27 cellular contexts compared by ENCODE assay signal in the genomic region with DNA sequence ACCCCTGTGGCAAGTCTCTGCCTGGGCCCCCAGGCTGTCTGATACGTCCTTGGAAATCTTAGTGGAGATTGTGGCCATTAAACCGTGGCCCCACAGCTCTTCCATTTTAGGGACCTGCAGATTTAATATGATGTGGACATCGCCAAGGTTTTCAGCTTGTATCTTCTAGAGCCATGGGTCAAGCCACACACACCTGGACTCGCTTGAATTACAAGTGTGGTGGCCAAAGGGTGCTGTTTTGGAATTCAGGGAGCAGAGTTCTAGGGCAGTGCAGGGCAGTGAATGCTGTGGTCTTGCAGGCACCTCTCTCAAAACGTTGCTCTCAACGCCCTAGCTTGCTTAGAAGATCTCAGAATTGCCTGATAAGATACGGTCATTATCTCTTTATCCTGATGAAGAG.
"Had no signal": no experiment of that assay in that cellular context is flagged by ENCODE, and none has a peak within 500 bp of the region (broad histone marks: within the 10 kb centered on the region; RNA-seq: fewer than 3 reads in every experiment).

No MANE protein-coding gene starts in this region.

- H3K9me3 ChIP-seq: pancreas, psoas muscle, right lobe of liver, sigmoid colon, suprapubic skin, testis, tibial artery, transverse colon, upper lobe of left lung, vagina had no signal

- DNase-seq: naive B cell; naive thymus-derived CD8-positive, alpha-beta T cell; occipital lobe; pancreas; psoas muscle; right cardiac atrium; right lobe of liver; sigmoid colon; small intestine; stimulated activated CD4-positive, alpha-beta T cell treated with anti-CD3 and anti-CD28 coated beads, Interleukin-12 subunit alpha, Interleukin-12 subunit beta, amount 100 ng/mL, for 4 hours; stimulated activated CD4-positive, alpha-beta T cell treated with anti-CD3 and anti-CD28 coated beads, Interleukin-1b, Interleukin-23, amount 100 ng/mL, for 48 hours; stimulated activated CD4-positive, alpha-beta T cell treated with anti-CD3 and anti-CD28 coated beads, Interleukin-4, amount 100 ng/mL, for 1 hour; stimulated activated CD4-positive, alpha-beta T cell treated with anti-CD3 and anti-CD28 coated beads, Interleukin-4, amount 100 ng/mL, for 4 hours; stimulated activated CD8-positive, alpha-beta memory T cell treated with anti-CD3 and anti-CD28 coated beads, Interleukin-4, amount 100 ng/mL, for 48 hours; stimulated activated naive CD4-positive, alpha-beta T cell; stimulated activated naive CD8-positive, alpha-beta T cell treated with anti-CD3 and anti-CD28 coated beads, Interleukin-15, amount 100 ng/mL, for 72 hours; stimulated activated naive CD8-positive, alpha-beta T cell treated with anti-CD3 and anti-CD28 coated beads, Interleukin-15, Interleukin-2, amounts not matched to agents 100 U/mL and 50 U/mL, for 24 hours; substantia nigra; testis; tibial artery; transverse colon; upper lobe of left lung had no signal

- H3K4me1 ChIP-seq: neural progenitor cell, pancreas, psoas muscle, right lobe of liver, suprapubic skin, testis, transverse colon, upper lobe of left lung, vagina had no signal

- H3K4me2 ChIP-seq: neural progenitor cell had no signal

- H3K4me3 ChIP-seq: neural progenitor cell, pancreas, psoas muscle, right lobe of liver, sigmoid colon, suprapubic skin, testis, tibial artery, transverse colon, upper lobe of left lung, vagina had no signal

- H3K9ac ChIP-seq: neural progenitor cell had no signal

- H3K9me3 Mint-ChIP-seq: neural progenitor cell had no signal

- H3K4me1 Mint-ChIP-seq: naive B cell; naive thymus-derived CD8-positive, alpha-beta T cell; stimulated activated memory B cell treated with anti-CD40 and anti-IgM and Interleukin-4, amounts not matched to agents 10 μg/mL and 1 μg/mL and 100 μg/mL, for 72 hours; stimulated activated naive CD8-positive, alpha-beta T cell treated with anti-CD3 and anti-CD28 coated beads, Interleukin-15, amount 100 ng/mL, for 72 hours had no signal

- H3K27ac ChIP-seq: neural progenitor cell, pancreas, psoas muscle, right lobe of liver, sigmoid colon, suprapubic skin, testis, tibial artery, transverse colon, upper lobe of left lung, vagina had no signal

- H3K4me3 Mint-ChIP-seq: naive thymus-derived CD8-positive, alpha-beta T cell; natural killer cell treated with Interleukin-12 subunit alpha and Interleukin-12 subunit beta and Interleukin-15 and Interleukin-18, amount 100 ng/mL, for 72 hours; neural progenitor cell; stimulated activated memory B cell treated with anti-CD40 and anti-IgM and Interleukin-4, amounts not matched to agents 10 μg/mL and 1 μg/mL and 100 μg/mL, for 72 hours; stimulated activated naive CD8-positive, alpha-beta T cell treated with anti-CD3 and anti-CD28 coated beads, Interleukin-15, amount 100 ng/mL, for 72 hours had no signal

- H3K27me3 Mint-ChIP-seq: naive B cell; naive thymus-derived CD8-positive, alpha-beta T cell; natural killer cell treated with Interleukin-12 subunit alpha and Interleukin-12 subunit beta and Interleukin-15 and Interleukin-18, amount 100 ng/mL, for 72 hours; stimulated activated memory B cell treated with anti-CD40 and anti-IgM and Interleukin-4, amounts not matched to agents 10 μg/mL and 1 μg/mL and 100 μg/mL, for 72 hours; stimulated activated naive CD8-positive, alpha-beta T cell treated with anti-CD3 and anti-CD28 coated beads, Interleukin-15, amount 100 ng/mL, for 72 hours had no signal

- H3K27ac Mint-ChIP-seq: naive B cell; naive thymus-derived CD8-positive, alpha-beta T cell; natural killer cell treated with Interleukin-12 subunit alpha and Interleukin-12 subunit beta and Interleukin-15 and Interleukin-18, amount 100 ng/mL, for 72 hours; neural progenitor cell; stimulated activated memory B cell treated with anti-CD40 and anti-IgM and Interleukin-4, amounts not matched to agents 10 μg/mL and 1 μg/mL and 100 μg/mL, for 72 hours; stimulated activated naive CD8-positive, alpha-beta T cell treated with anti-CD3 and anti-CD28 coated beads, Interleukin-15, amount 100 ng/mL, for 72 hours had no signal

- H2AFZ ChIP-seq: neural progenitor cell had no signal

- H3K27me3 ChIP-seq: neural progenitor cell, pancreas, right lobe of liver, sigmoid colon, suprapubic skin, testis, tibial artery, transverse colon, upper lobe of left lung, vagina had no signal

- H3K36me3 Mint-ChIP-seq: naive B cell; naive thymus-derived CD8-positive, alpha-beta T cell; stimulated activated memory B cell treated with anti-CD40 and anti-IgM and Interleukin-4, amounts not matched to agents 10 μg/mL and 1 μg/mL and 100 μg/mL, for 72 hours had no signal

- H3K36me3 ChIP-seq: neural progenitor cell, pancreas, right lobe of liver, sigmoid colon, suprapubic skin, tibial artery, transverse colon, upper lobe of left lung, vagina had no signal
